Comparison of ENCODE assay signal across 1 cellular context in the genomic region with DNA sequence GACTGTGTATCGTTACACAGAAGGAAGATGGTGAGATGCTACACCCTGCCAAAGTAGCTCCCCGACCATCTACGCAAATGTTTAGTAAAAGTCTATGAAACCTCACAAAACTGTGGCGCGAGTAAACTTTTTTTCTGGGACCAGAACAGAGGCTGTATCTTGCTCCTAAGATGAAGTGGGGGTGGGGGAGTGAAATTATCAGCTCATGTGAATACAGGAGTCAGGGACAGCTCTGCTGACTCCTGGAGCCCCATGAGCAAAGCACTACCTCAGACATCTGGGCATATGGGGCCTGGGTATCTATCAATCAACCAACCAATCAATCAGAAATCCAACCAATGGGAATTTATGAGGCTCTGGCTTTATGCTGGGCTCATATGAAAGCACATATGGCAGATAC.
TF ChIP-seq lines count a peak whose summit lies in the region.

No MANE protein-coding gene starts in this region.

TF ChIP-seq in GM23338, 12 proteins besides CTCF, POLR2A, EP300 and RAD21 (continued from another document):
- TF ChIP-seq, protein P1, sequence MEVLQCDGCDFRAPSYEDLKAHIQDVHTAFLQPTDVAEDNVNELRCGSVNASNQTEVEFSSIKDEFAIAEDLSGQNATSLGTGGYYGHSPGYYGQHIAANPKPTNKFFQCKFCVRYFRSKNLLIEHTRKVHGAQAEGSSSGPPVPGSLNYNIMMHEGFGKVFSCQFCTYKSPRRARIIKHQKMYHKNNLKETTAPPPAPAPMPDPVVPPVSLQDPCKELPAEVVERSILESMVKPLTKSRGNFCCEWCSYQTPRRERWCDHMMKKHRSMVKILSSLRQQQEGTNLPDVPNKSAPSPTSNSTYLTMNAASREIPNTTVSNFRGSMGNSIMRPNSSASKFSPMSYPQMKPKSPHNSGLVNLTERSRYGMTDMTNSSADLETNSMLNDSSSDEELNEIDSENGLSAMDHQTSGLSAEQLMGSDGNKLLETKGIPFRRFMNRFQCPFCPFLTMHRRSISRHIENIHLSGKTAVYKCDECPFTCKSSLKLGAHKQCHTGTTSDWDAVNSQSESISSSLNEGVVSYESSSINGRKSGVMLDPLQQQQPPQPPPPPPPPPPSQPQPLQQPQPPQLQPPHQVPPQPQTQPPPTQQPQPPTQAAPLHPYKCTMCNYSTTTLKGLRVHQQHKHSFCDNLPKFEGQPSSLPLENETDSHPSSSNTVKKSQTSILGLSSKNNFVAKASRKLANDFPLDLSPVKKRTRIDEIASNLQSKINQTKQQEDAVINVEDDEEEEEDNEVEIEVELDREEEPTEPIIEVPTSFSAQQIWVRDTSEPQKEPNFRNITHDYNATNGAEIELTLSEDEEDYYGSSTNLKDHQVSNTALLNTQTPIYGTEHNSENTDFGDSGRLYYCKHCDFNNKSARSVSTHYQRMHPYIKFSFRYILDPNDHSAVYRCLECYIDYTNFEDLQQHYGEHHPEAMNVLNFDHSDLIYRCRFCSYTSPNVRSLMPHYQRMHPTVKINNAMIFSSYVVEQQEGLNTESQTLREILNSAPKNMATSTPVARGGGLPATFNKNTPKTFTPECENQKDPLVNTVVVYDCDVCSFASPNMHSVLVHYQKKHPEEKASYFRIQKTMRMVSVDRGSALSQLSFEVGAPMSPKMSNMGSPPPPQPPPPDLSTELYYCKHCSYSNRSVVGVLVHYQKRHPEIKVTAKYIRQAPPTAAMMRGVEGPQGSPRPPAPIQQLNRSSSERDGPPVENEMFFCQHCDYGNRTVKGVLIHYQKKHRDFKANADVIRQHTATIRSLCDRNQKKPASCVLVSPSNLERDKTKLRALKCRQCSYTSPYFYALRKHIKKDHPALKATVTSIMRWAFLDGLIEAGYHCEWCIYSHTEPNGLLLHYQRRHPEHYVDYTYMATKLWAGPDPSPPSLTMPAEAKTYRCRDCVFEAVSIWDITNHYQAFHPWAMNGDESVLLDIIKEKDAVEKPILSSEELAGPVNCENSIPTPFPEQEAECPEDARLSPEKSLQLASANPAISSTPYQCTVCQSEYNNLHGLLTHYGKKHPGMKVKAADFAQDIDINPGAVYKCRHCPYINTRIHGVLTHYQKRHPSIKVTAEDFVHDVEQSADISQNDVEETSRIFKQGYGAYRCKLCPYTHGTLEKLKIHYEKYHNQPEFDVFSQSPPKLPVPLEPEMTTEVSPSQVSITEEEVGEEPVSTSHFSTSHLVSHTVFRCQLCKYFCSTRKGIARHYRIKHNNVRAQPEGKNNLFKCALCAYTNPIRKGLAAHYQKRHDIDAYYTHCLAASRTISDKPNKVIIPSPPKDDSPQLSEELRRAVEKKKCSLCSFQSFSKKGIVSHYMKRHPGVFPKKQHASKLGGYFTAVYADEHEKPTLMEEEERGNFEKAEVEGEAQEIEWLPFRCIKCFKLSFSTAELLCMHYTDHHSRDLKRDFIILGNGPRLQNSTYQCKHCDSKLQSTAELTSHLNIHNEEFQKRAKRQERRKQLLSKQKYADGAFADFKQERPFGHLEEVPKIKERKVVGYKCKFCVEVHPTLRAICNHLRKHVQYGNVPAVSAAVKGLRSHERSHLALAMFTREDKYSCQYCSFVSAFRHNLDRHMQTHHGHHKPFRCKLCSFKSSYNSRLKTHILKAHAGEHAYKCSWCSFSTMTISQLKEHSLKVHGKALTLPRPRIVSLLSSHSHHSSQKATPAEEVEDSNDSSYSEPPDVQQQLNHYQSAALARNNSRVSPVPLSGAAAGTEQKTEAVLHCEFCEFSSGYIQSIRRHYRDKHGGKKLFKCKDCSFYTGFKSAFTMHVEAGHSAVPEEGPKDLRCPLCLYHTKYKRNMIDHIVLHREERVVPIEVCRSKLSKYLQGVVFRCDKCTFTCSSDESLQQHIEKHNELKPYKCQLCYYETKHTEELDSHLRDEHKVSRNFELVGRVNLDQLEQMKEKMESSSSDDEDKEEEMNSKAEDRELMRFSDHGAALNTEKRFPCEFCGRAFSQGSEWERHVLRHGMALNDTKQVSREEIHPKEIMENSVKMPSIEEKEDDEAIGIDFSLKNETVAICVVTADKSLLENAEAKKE (CRISPR knock-in tag; IDR thresholded peaks at IDR 0.05): no peak
- no peak for TF ChIP-seq CREB1 (CRISPR knock-in tag; IDR thresholded peaks at IDR 0.05; ENCODE audit: low read depth)
- no peak for TF ChIP-seq EZH2 (IDR thresholded peaks at IDR 0.05; ENCODE audit: low read depth, unreplicated experiment)
- TF ChIP-seq ZNF331 (CRISPR knock-in tag; IDR thresholded peaks at IDR 0.05; ENCODE audit: low read depth): no peak
- no peak for TF ChIP-seq STAT1 (IDR thresholded peaks at IDR 0.05; ENCODE audit: unreplicated experiment)
- TF ChIP-seq, protein P2, sequence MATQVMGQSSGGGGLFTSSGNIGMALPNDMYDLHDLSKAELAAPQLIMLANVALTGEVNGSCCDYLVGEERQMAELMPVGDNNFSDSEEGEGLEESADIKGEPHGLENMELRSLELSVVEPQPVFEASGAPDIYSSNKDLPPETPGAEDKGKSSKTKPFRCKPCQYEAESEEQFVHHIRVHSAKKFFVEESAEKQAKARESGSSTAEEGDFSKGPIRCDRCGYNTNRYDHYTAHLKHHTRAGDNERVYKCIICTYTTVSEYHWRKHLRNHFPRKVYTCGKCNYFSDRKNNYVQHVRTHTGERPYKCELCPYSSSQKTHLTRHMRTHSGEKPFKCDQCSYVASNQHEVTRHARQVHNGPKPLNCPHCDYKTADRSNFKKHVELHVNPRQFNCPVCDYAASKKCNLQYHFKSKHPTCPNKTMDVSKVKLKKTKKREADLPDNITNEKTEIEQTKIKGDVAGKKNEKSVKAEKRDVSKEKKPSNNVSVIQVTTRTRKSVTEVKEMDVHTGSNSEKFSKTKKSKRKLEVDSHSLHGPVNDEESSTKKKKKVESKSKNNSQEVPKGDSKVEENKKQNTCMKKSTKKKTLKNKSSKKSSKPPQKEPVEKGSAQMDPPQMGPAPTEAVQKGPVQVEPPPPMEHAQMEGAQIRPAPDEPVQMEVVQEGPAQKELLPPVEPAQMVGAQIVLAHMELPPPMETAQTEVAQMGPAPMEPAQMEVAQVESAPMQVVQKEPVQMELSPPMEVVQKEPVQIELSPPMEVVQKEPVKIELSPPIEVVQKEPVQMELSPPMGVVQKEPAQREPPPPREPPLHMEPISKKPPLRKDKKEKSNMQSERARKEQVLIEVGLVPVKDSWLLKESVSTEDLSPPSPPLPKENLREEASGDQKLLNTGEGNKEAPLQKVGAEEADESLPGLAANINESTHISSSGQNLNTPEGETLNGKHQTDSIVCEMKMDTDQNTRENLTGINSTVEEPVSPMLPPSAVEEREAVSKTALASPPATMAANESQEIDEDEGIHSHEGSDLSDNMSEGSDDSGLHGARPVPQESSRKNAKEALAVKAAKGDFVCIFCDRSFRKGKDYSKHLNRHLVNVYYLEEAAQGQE (IDR thresholded peaks at IDR 0.05; ENCODE audit: unreplicated experiment): no peak
